ENCODE assay signal across 16 cellular contexts in genomic region chr15:29612701-29613100, GRCh38.
DNase-seq lines count a peak whose midpoint lies in the region; ATAC-seq, FAIRE-seq and TF ChIP-seq lines count a peak whose summit lies in the region.
"Had no signal": no experiment of that assay in that cellular context is flagged by ENCODE, and none has a peak within 500 bp of the region (broad histone marks: within the 10 kb centered on the region; RNA-seq: fewer than 3 reads in every experiment).

No MANE protein-coding gene starts in this region.

- TF ChIP-seq RAD21 in IMR-90 (IDR thresholded peaks at IDR 0.05; ENCODE audit: low read length) = no peak

- peak overlapping the region; percentile 51; the same call in 1 of the 2 replicates for H2BK20ac ChIP-seq in IMR-90 (ENCODE audit: low read depth, low read length)

- no peaks in the 10 kb centered on the region for H3K36me3 ChIP-seq in IMR-90 (ENCODE audit: control insufficient read depth, insufficient read depth, low read length)
- no peaks in the 10 kb centered on the region for H3K36me3 ChIP-seq in mesodermal cell (ENCODE audit: control insufficient read depth, insufficient read depth, low read length)
- H3K36me3 ChIP-seq: thyroid gland had no signal

- dilution Hi-C loops in IMR-90 (cut with HindIII; ENCODE audit: low sequenced_read_pairs, unreplicated experiment) = no loop called here

- peaks cover 4% of the 10 kb centered on the region; the same call in 1 of the 2 replicates for H3K9me1 ChIP-seq in IMR-90 (ENCODE audit: insufficient read depth, low read length)

- no peak for FAIRE-seq in D721Med (lab: Jason Lieb, UNC)
- FAIRE-seq: H54 had no signal

- peak overlapping the region; percentile 66 for H2AFZ ChIP-seq in IMR-90 (replicated peaks; ENCODE audit: low read length, poor library complexity)

- no peak overlapping the region for H3K56ac ChIP-seq in IMR-90 (ENCODE audit: extremely low read depth, insufficient read depth, low read length)

- no peaks in the 10 kb centered on the region for H3K27me3 ChIP-seq in AG04450 (ENCODE audit: control insufficient read depth, insufficient read depth, low read length)
- H3K27me3 ChIP-seq in IMR-90 (ENCODE audit: control insufficient read depth, insufficient read depth, low read length) = no peaks in the 10 kb centered on the region
- H3K27me3 ChIP-seq: thyroid gland had no signal

- ATAC-seq in IMR-90 (ENCODE audit: low read depth) = peak; percentile 55
- no peak for ATAC-seq in GM21390 (IDR thresholded peaks at IDR 0.05; ENCODE audit: unreplicated experiment)
- ATAC-seq: activated T-helper 17 cell treated with anti-CD3 and anti-CD28 coated beads, Interleukin-2, amount 50 U/mL, for 72 hours had no signal

- intact Hi-C loops in IMR-90 (cut with micrococcal nuclease) = loop anchor here (5.0 kb wide), 1 partner anchor 55 kb away; no protein-coding TSS in a partner anchor

- no peak overlapping the region for H3K9ac ChIP-seq in IMR-90 (ENCODE audit: low read depth, low read length)

- H3K18ac ChIP-seq in IMR-90 (ENCODE audit: low read depth, low read length) = peak overlapping the region; percentile 86; the same call in 1 of the 2 replicates

- no peak for TF ChIP-seq CTCF in AG04450 (IDR thresholded peaks at IDR 0.05; ENCODE audit: low read depth, low read length)
- no peak for TF ChIP-seq CTCF in IMR-90 (conservative IDR thresholded peaks at IDR 0.05; ENCODE audit: low read depth, low read length)
- no peak for TF ChIP-seq CTCF in D721Med (IDR thresholded peaks at IDR 0.05; ENCODE audit: insufficient read depth, missing control alignments)

- no peaks in the 10 kb centered on the region for H4K20me1 ChIP-seq in IMR-90 (ENCODE audit: insufficient read depth, low read length)

- in situ Hi-C loops in IMR-90 (cut with MboI; ENCODE audit: low sequenced_read_pairs) = no loop called here

- DNase-seq in AG04450 (ENCODE audit: low read depth, low spot score) (no peak), IMR-90 (peak; percentile 41), dedifferentiated amniotic fluid mesenchymal stem cell (ENCODE audit: extremely low spot score) (peak; percentile 20), D721Med (ENCODE audit: insufficient read length, low spot score) (no peak), NCI-H1694 treated with DMSO at 0.1 percent for 48 hours (lab: John Stamatoyannopoulos, UW) (no peak), DMS53 treated with DMSO at 0.1 percent for 48 hours (lab: John Stamatoyannopoulos, UW; ENCODE audit: unreplicated experiment) (no peak)
- DNase-seq: activated CD4-positive, CD25-positive, alpha-beta regulatory T cell treated with anti-CD3 and anti-CD28 coated beads, Interleukin-2, amount 50 U/mL, for 72 hours; DMS153; NCI-H1417; NCI-H82; thyroid gland had no signal

- H2AK5ac ChIP-seq in IMR-90 (ENCODE audit: low read depth, low read length) = peak overlapping the region; percentile 14

- peak overlapping the region; percentile 82; the same call in 1 of the 2 replicates for H4K91ac ChIP-seq in IMR-90 (ENCODE audit: insufficient read depth, low read depth, low read length)

- peak overlapping the region; percentile 62 for H2BK120ac ChIP-seq in IMR-90 (ENCODE audit: low read depth, low read length)

- POLR2A ChIA-PET in AG04450 (lab: Yijun Ruan, JAX) = no interaction called here
- POLR2A ChIA-PET in IMR-90 (lab: Charles Lee; ENCODE audit: unreplicated experiment) = interaction anchor here (0.5 kb wide), 1 partner anchor 207 kb away, joined by 3 read pairs; no protein-coding TSS in a partner anchor

- no peak for TF ChIP-seq POLR2A in IMR-90 (IDR thresholded peaks at IDR 0.05; ENCODE audit: low read depth, low read length)

- H3K4me2 ChIP-seq in IMR-90 (ENCODE audit: low read depth, low read length) = peak overlapping the region; percentile 55

- 0 out of 2 replicates have a peak overlapping the region, but pooled peaks have one; percentile 4 for H3K4ac ChIP-seq in IMR-90 (ENCODE audit: low read depth, low read length)

- peaks cover 9% of the 10 kb centered on the region; the same call in 1 of the 2 replicates for H3K4me1 ChIP-seq in IMR-90 (ENCODE audit: control insufficient read depth, insufficient read depth, low read length)
- peaks cover 38% of the 10 kb centered on the region for H3K4me1 ChIP-seq in mesodermal cell (ENCODE audit: control insufficient read depth, insufficient read depth, low read length, poor library complexity, severe bottlenecking)
- H3K4me1 ChIP-seq: thyroid gland had no signal

- no peaks in the 10 kb centered on the region for H3K79me1 ChIP-seq in IMR-90 (ENCODE audit: low read depth in 1 of 2, low read length in 2 of 2)

- H3K27ac ChIP-seq in AG04450 (ENCODE audit: low read depth, low read length) (peak overlapping the region; percentile 31), IMR-90 (ENCODE audit: insufficient read depth, low read length) (peak overlapping the region; percentile 19), mesodermal cell (ENCODE audit: low read depth, low read length, severe bottlenecking) (peak overlapping the region; percentile 97)
- H3K27ac ChIP-seq: SK-N-MC, thyroid gland had no signal

- CTCF ChIA-PET in AG04450 (lab: Charles Lee) (no interaction called here), IMR-90 (lab: Yijun Ruan, JAX) (no interaction called here)

- BruUV-seq in IMR-90 (replicated peaks; lab: Mats Ljungman, UMichigan) = no TSS peak

- H4K5ac ChIP-seq in IMR-90 (ENCODE audit: low read depth, low read length) = peak overlapping the region; percentile 55; the same call in 1 of the 2 replicates

- no peak overlapping the region for H2AK9ac ChIP-seq in IMR-90 (replicated peaks; ENCODE audit: low read depth, low read length, poor library complexity)

- H4K8ac ChIP-seq in IMR-90 (ENCODE audit: low read depth in 2 of 2, low read length in 2 of 2) = peak overlapping the region; percentile 62 to 80; a peak in 3 of 4 replicates

- no peak overlapping the region for H3K4me3 ChIP-seq in AG04450 (ENCODE audit: low read depth, low read length)
- no peak overlapping the region for H3K4me3 ChIP-seq in IMR-90 (ENCODE audit: insufficient read depth, low read depth, low read length)
- no peak overlapping the region for H3K4me3 ChIP-seq in mesodermal cell (ENCODE audit: extremely low read depth, insufficient read depth, low read length, poor library complexity, severe bottlenecking)
- H3K4me3 ChIP-seq: SK-N-MC, thyroid gland had no signal

- no peak overlapping the region for H3K23ac ChIP-seq in IMR-90 (ENCODE audit: low read depth, low read length)

- peak overlapping the region; percentile 30; the same call in 2 of the 3 replicates for H2BK15ac ChIP-seq in IMR-90 (ENCODE audit: low read depth, low read length)

- WGBS in IMR-90 (ENCODE audit: extremely low coverage in 2 of 2, insufficient read length in 1 of 2), 2 experiments = no CpG with 5 or more reads among the region's 5 CpGs
- 59 to 74% methylated on average over 5 of the region's 5 CpGs for WGBS in mesodermal cell (ENCODE audit: insufficient coverage in 2 of 2), 2 experiments

- H3K14ac ChIP-seq in IMR-90 (replicated peaks; ENCODE audit: low read depth, low read length) = no peak overlapping the region

- no peaks in the 10 kb centered on the region for H3K9me3 ChIP-seq in AG04450 (ENCODE audit: control insufficient read depth, insufficient read depth, low read length)
- H3K9me3 ChIP-seq in IMR-90 (ENCODE audit: control insufficient read depth, insufficient read depth, low read length) = no peaks in the 10 kb centered on the region
- H3K9me3 ChIP-seq in mesodermal cell (ENCODE audit: control insufficient read depth, low read length) = no peaks in the 10 kb centered on the region
- H3K9me3 ChIP-seq: thyroid gland had no signal

- peak overlapping the region; percentile 83 for H2BK5ac ChIP-seq in IMR-90 (ENCODE audit: low read depth, low read length, poor library complexity, severe bottlenecking)

TF ChIP-seq in IMR-90, 13 proteins besides CTCF, POLR2A, EP300 and RAD21:
- TF ChIP-seq RCOR1 (IDR thresholded peaks at IDR 0.05; ENCODE audit: insufficient replicate concordance, low read length) = no peak
- no peak for TF ChIP-seq RFX5 (IDR thresholded peaks at IDR 0.05; ENCODE audit: low read depth, low read length)
- no peak for TF ChIP-seq MXI1 (IDR thresholded peaks at IDR 0.05; ENCODE audit: borderline replicate concordance, low read depth, low read length)
- TF ChIP-seq FOS (IDR thresholded peaks at IDR 0.05; ENCODE audit: low read depth, low read length) = no peak
- no peak for TF ChIP-seq BHLHE40 (IDR thresholded peaks at IDR 0.05; ENCODE audit: low read depth, low read length)
- no peak for TF ChIP-seq CHD1 (IDR thresholded peaks at IDR 0.05; ENCODE audit: low read depth, low read length)
- no peak for TF ChIP-seq SMC3 (IDR thresholded peaks at IDR 0.05; ENCODE audit: low read depth, low read length)
- no peak for TF ChIP-seq MAZ (IDR thresholded peaks at IDR 0.05; ENCODE audit: borderline replicate concordance, low read depth, low read length)
- no peak for TF ChIP-seq CEBPB (IDR thresholded peaks at IDR 0.05; ENCODE audit: low read depth, low read length)

Comparison
In these comparisons a context has a peak if more than half of its experiments do, and no peak if none do; other contexts are left out.
1. DNase-seq: peak in IMR-90 (single experiment) and dedifferentiated amniotic fluid mesenchymal stem cell (single experiment); none in AG04450 (single experiment), D721Med (single experiment), NCI-H1694 treated with DMSO at 0.1 percent for 48 hours (single experiment) and DMS53 treated with DMSO at 0.1 percent for 48 hours (single experiment).
2. H3K27ac ChIP-seq: peak in every context shown above with its lines; median percentile 97 in mesodermal cell; 31 in AG04450; 19 in IMR-90.